9 cellular contexts compared by ENCODE assay signal in the genomic region with DNA sequence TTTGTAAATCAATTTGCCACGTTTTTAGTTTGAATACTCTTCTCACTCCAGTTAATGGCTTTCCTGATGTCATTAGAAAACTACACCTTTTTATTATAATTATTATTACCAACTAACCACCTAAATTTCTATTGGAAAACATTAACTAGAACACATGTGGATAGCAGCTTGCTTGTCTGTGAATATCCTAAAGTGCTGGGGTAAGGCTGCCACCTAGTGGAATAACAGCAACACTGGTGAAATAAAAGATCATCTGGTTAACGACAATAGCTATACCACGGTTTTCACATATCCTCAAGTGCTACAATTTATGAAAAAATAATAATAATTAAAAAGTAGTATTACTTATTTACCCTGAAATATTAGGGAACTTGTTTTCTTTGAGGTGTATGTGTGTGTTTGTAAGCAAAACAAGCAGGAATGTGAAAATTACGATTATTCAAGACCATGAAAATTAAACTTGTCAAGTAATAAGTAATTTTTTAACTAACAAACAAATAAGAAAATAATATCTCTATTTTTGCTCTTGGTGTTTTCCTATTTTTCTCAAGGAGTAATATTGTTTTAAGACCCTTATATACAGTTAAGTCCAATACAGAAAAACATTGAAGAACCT.
A peak's percentile ranks its signal among the peaks of the same experiment; 100 is the strongest.
DNase-seq lines count a peak whose midpoint lies in the region; ATAC-seq and TF ChIP-seq lines count a peak whose summit lies in the region.
"Had no signal": no experiment of that assay in that cellular context is flagged by ENCODE, and none has a peak within 500 bp of the region (broad histone marks: within the 10 kb centered on the region; RNA-seq: fewer than 3 reads in every experiment).

No MANE protein-coding gene starts in this region.

- DNase-seq in NCI-H2081 (lab: John Stamatoyannopoulos, UW) (peak; percentile 30 to 58), NCI-H2081 treated with DMSO at 0.1 percent for 48 hours (lab: John Stamatoyannopoulos, UW) (no peak), NCI-H526 treated with DMSO at 0.1 percent for 48 hours (lab: John Stamatoyannopoulos, UW) (peak; percentile 49), astrocyte of the cerebellum (ENCODE audit: low read depth) (peak; percentile 57), hippocampal formation (lab: John Stamatoyannopoulos, UW) (peak; percentile 36 to 76), spleen (no peak)

- no peaks in the 10 kb centered on the region for H3K9me3 ChIP-seq in spleen
- H3K9me3 ChIP-seq: BLaER1 had no signal

- H3K4me3 ChIP-seq in astrocyte of the cerebellum (ENCODE audit: low read depth, low read length), result no peak overlapping the region
- no peak overlapping the region for H3K4me3 ChIP-seq in spleen
- H3K4me3 ChIP-seq: BLaER1 had no signal

- intact Hi-C loops in spleen (cut with DNase I; ENCODE audit: low total_unique reads), result no loop called here

- no peaks in the 10 kb centered on the region for H3K4me1 ChIP-seq in spleen
- H3K4me1 ChIP-seq: BLaER1 had no signal

- TF ChIP-seq CTCF in astrocyte of the cerebellum (IDR thresholded peaks at IDR 0.05; ENCODE audit: low read depth, low read length, missing control alignments) (peak; percentile 81), spleen (IDR thresholded peaks at IDR 0.05 in 8 of 11, conservative IDR thresholded peaks at IDR 0.05 in 3 of 11) (peak in 8 of 11 experiments; percentile 14 to 61 (median 44))

- peaks cover 0 to 2% (median 0%) of the 10 kb centered on the region in 7 donors for H3K27me3 ChIP-seq in spleen (replicated peaks in 1 of 7)
- H3K27me3 ChIP-seq: BLaER1 had no signal

- TF ChIP-seq POLR2A in spleen (IDR thresholded peaks at IDR 0.05), result no peak

- 21 to 29% (median 24%) methylated on average over 4 of the region's 4 CpGs for WGBS in spleen, 5 donors

- no peak overlapping the region for H3K27ac ChIP-seq in spleen
- H3K27ac ChIP-seq: BLaER1 had no signal

- ATAC-seq in GM21423 (IDR thresholded peaks at IDR 0.05; ENCODE audit: unreplicated experiment) (peak; percentile 89), HG03571 (IDR thresholded peaks at IDR 0.05; ENCODE audit: unreplicated experiment) (peak; percentile 76)

- in situ Hi-C loops in astrocyte of the cerebellum (cut with HindIII; ENCODE audit: low sequenced_read_pairs), result loop anchor here (25.0 kb wide), 1 partner anchor 377 kb away; no protein-coding TSS in a partner anchor

- H3K36me3 ChIP-seq in spleen, result no peaks in the 10 kb centered on the region
- H3K36me3 ChIP-seq: BLaER1 had no signal

Comparison
In these comparisons a context has a peak if more than half of its experiments do, and no peak if none do; other contexts are left out.
1. DNase-seq: peak in NCI-H2081 (2 of 2), NCI-H526 treated with DMSO at 0.1 percent for 48 hours (single experiment), astrocyte of the cerebellum (single experiment) and hippocampal formation (2 of 2); none in NCI-H2081 treated with DMSO at 0.1 percent for 48 hours (single experiment) and spleen (single experiment).